10 cellular contexts compared by ENCODE assay signal in the genomic region with DNA sequence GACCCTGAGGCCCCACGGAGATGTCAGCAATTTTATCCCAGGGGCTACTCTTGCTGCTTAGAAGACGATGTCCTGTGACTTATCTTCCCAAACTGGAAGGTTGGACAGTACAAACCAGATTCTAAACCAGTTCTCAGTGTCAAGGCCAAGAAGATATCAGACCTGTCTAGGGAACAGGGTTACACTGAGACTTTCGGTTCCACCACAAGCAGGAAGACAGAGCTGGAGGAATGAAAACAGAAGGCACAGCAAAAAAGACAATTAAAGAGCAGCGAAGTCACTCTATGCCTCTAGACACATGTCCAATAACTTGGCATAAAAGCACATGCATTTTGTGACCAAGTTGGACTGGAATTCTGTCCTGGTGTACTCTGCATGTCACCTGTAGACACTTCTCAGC.
"Had no signal": no experiment of that assay in that cellular context is flagged by ENCODE, and none has a peak within 500 bp of the region (broad histone marks: within the 10 kb centered on the region; RNA-seq: fewer than 3 reads in every experiment).

No MANE protein-coding gene starts in this region.

- H3K9ac ChIP-seq: GM23248 had no signal

- DNase-seq: GM23248, GOT3, H7, H9, HCEC 1CT, HFFc6 had no signal

- H3K4me1 ChIP-seq: HAP-1 had no signal

- H3K27ac ChIP-seq: GM23248 had no signal

- H3K4me3 ChIP-seq: GM23248, GM23338, HAP-1 had no signal

- ATAC-seq: GM23338, HCT116 had no signal

- H3K27ac Mint-ChIP-seq: GM23338, H9, HFFc6 had no signal

- H3K4me2 ChIP-seq: GM23338 had no signal

- FAIRE-seq: H54 had no signal

- H2AFZ ChIP-seq: GM23248 had no signal

- H3K36me3 ChIP-seq: HAP-1 had no signal

- H3K4me3 Mint-ChIP-seq: GM23338, H9, HFFc6 had no signal

- H3K9me3 ChIP-seq: HAP-1 had no signal
